ENCODE assay signal across 8 cellular contexts in the genomic region with DNA sequence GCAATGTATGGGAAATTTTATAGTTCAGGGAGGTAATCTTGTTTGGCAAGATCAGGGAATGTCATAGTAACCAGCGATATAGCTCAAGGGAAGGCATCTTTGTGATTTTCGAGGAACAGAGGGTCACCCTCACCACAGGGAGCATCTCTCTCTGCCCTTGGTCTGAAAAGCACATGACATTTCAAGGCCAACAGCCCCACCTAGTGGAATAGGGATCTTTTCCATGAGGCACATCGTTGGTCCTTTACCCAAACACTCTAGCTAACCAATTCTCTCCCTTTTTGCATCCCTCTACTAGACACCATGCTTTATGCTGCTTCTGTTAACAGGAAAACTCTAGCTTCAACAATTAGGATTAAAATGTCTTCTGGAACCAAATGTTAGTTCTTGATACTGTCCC.
A peak's percentile ranks its signal among the peaks of the same experiment; 100 is the strongest.
DNase-seq lines count a peak whose midpoint lies in the region; ATAC-seq, FAIRE-seq and TF ChIP-seq lines count a peak whose summit lies in the region.

No MANE protein-coding gene starts in this region.

- H3K4me3 ChIP-seq in endodermal cell (ENCODE audit: low read length) (no peak overlapping the region), gastrocnemius medialis (no peak overlapping the region)

- WGBS in endodermal cell (ENCODE audit: insufficient coverage in 1 of 2, insufficient read length in 1 of 2), 2 experiments: 39 to 64% methylated on average over 2 to 3 of the region's 3 CpGs

- peak; percentile 96 for FAIRE-seq in GM12892 (lab: Jason Lieb, UNC)

- H3K9me3 Mint-ChIP-seq in CD4-positive, alpha-beta T cell: peaks cover 25% of the 10 kb centered on the region
- H3K9me3 Mint-ChIP-seq in endodermal cell: peaks cover 65% of the 10 kb centered on the region

- no peak for TF ChIP-seq POLR2A in GM12892 (IDR thresholded peaks at IDR 0.05; ENCODE audit: low read depth, low read length)
- no peak for TF ChIP-seq POLR2A in gastrocnemius medialis (IDR thresholded peaks at IDR 0.05)

- no peak for ATAC-seq in CD4-positive, alpha-beta T cell (ENCODE audit: poor library complexity)
- ATAC-seq in HG03280 (IDR thresholded peaks at IDR 0.05; ENCODE audit: unreplicated experiment) (peak; percentile 52), gastrocnemius medialis (no peak)

- CTCF ChIA-PET in CD4-positive, alpha-beta T cell (lab: Charles Lee): interaction anchor here (1.2 kb wide), 1 partner anchor 871 kb away, joined by 5 read pairs; no protein-coding TSS in a partner anchor

- H3K27me3 ChIP-seq in CD4-positive, alpha-beta T cell (ENCODE audit: control insufficient read depth, insufficient read depth, low read length): no peaks in the 10 kb centered on the region
- H3K27me3 ChIP-seq in endodermal cell (ENCODE audit: control insufficient read depth, insufficient read depth, low read length, poor library complexity, severe bottlenecking): no peaks in the 10 kb centered on the region
- H3K27me3 ChIP-seq in gastrocnemius medialis: no peaks in the 10 kb centered on the region

- H3K4me3 Mint-ChIP-seq in CD4-positive, alpha-beta T cell: no peak overlapping the region
- H3K4me3 Mint-ChIP-seq in endodermal cell: no peak overlapping the region

- peaks cover 23% of the 10 kb centered on the region for H3K36me3 Mint-ChIP-seq in CD4-positive, alpha-beta T cell (ENCODE audit: low read depth)
- no peaks in the 10 kb centered on the region for H3K36me3 Mint-ChIP-seq in endodermal cell (ENCODE audit: low read depth)

- POLR2A ChIA-PET in CD4-positive, alpha-beta T cell (lab: Charles Lee): no interaction called here

- no peaks in the 10 kb centered on the region for H3K4me1 ChIP-seq in endodermal cell (ENCODE audit: control insufficient read depth, insufficient read depth, low read length)
- no peaks in the 10 kb centered on the region for H3K4me1 ChIP-seq in gastrocnemius medialis

- in situ Hi-C loops in gastrocnemius medialis (cut with MboI; ENCODE audit: low sequenced_read_pairs in 4 of 4): no loop called here

- no peak overlapping the region for H3K9ac ChIP-seq in endodermal cell (ENCODE audit: extremely low read depth, low read length, poor library complexity, severe bottlenecking)

- H3K9me3 ChIP-seq in CD4-positive, alpha-beta T cell (ENCODE audit: control insufficient read depth, low read length): peaks cover 16% of the 10 kb centered on the region
- H3K9me3 ChIP-seq in endodermal cell (ENCODE audit: control insufficient read depth, low read length): peaks cover 34% of the 10 kb centered on the region
- H3K9me3 ChIP-seq in gastrocnemius medialis: no peaks in the 10 kb centered on the region

- no peaks in the 10 kb centered on the region for H3K27me3 Mint-ChIP-seq in CD4-positive, alpha-beta T cell
- no peaks in the 10 kb centered on the region for H3K27me3 Mint-ChIP-seq in endodermal cell (ENCODE audit: insufficient read depth)

- no peak overlapping the region for H3K27ac ChIP-seq in CD4-positive, alpha-beta T cell (ENCODE audit: low read depth, low read length)
- H3K27ac ChIP-seq in endodermal cell (ENCODE audit: low read depth, low read length): no peak overlapping the region
- H3K27ac ChIP-seq in gastrocnemius medialis: no peak overlapping the region

- peak in 7 of 10 experiments; percentile 2 to 16 (median 6) for DNase-seq in CD4-positive, alpha-beta T cell
- peak; percentile 0 for DNase-seq in GM12892 (ENCODE audit: insufficient read length)
- peak; percentile 69 for DNase-seq in SK-N-DZ (ENCODE audit: low spot score)
- peak; percentile 75 for DNase-seq in endodermal cell
- DNase-seq in stimulated activated naive CD4-positive, alpha-beta T cell treated with Interleukin-2 at 50 U/mL for 16 hours (lab: John Stamatoyannopoulos, UW): peak; percentile 23
- no peak for DNase-seq in gastrocnemius medialis
- DNase-seq in NCI-H1417 treated with DMSO at 0.1 percent for 48 hours (lab: John Stamatoyannopoulos, UW): no peak

- H3K27ac Mint-ChIP-seq in CD4-positive, alpha-beta T cell: no peak overlapping the region
- no peak overlapping the region for H3K27ac Mint-ChIP-seq in endodermal cell

- intact Hi-C loops in CD4-positive, alpha-beta T cell (cut with DNase I, micrococcal nuclease): loop anchor here in 1 of 2 experiments (5.0 kb wide), 2 partner anchors 339 to 654 kb away; no protein-coding TSS in a partner anchor
- intact Hi-C loops in gastrocnemius medialis (cut with DNase I; ENCODE audit: low total_unique reads): no loop called here

- TF ChIP-seq CTCF in CD4-positive, alpha-beta T cell (IDR thresholded peaks at IDR 0.05): peak; percentile 39
- TF ChIP-seq CTCF in endodermal cell (conservative IDR thresholded peaks at IDR 0.05) (peak; percentile 75), gastrocnemius medialis (IDR thresholded peaks at IDR 0.05 in 4 of 5, conservative IDR thresholded peaks at IDR 0.05 in 1 of 5) (no peak)

- peaks cover 5% of the 10 kb centered on the region for H3K4me1 Mint-ChIP-seq in CD4-positive, alpha-beta T cell (ENCODE audit: low read depth)
- H3K4me1 Mint-ChIP-seq in endodermal cell: no peaks in the 10 kb centered on the region

- H3K36me3 ChIP-seq in endodermal cell (ENCODE audit: control insufficient read depth, insufficient read depth, low read length) (no peaks in the 10 kb centered on the region), gastrocnemius medialis (no peaks in the 10 kb centered on the region)

Comparison
In these comparisons a context has a peak if more than half of its experiments do, and no peak if none do; other contexts are left out.
1. DNase-seq: peak in CD4-positive, alpha-beta T cell (7 of 10), GM12892 (single experiment), SK-N-DZ (single experiment), endodermal cell (single experiment) and stimulated activated naive CD4-positive, alpha-beta T cell treated with Interleukin-2 at 50 U/mL for 16 hours (single experiment); none in gastrocnemius medialis (0 of 2) and NCI-H1417 treated with DMSO at 0.1 percent for 48 hours (single experiment).
2. CTCF ChIP-seq: peak in CD4-positive, alpha-beta T cell (single experiment) and endodermal cell (single experiment); none in gastrocnemius medialis (0 of 5).